11 cellular contexts compared by ENCODE assay signal in genomic region chr1:16897653-16898052, GRCh38. TPM values are rescaled to one million over a fixed set of nuclear protein-coding genes. Genes with fewer than 3 reads are reported as not detected.
A peak's percentile ranks its signal among the peaks of the same experiment; 100 is the strongest.
DNase-seq lines count a peak whose midpoint lies in the region; ATAC-seq and TF ChIP-seq lines count a peak whose summit lies in the region.
"Not testable (repeated sequence)": the region's sequence is repeated elsewhere in the genome, so short reads cannot be mapped to it uniquely, and the experiment has no call there.
"Had no signal": no experiment of that assay in that cellular context is flagged by ENCODE, and none has a peak within 500 bp of the region (broad histone marks: within the 10 kb centered on the region; RNA-seq: fewer than 3 reads in every experiment).

No MANE protein-coding gene starts in this region.

- not testable (repeated sequence) for H3K27me3 Mint-ChIP-seq in CD4-positive, alpha-beta T cell; IgD-negative memory B cell; T-helper 17 cell; dendritic cell treated with granulocyte-macrophage colony-stimulating factor and Interleukin-4, amounts not matched to agents 40 ng/mL and 50 ng/mL, for 4 days; natural killer cell (ENCODE audit: low read depth in 2 of 2); type B pancreatic cell
- H3K27me3 Mint-ChIP-seq in activated CD4-positive, alpha-beta memory T cell treated with anti-CD3 and anti-CD28 coated beads, Interleukin-2, amount 10 ng/mL, durations not matched to agents 7 days and 5 days: peaks cover 13% of the 10 kb centered on the region
- H3K27me3 Mint-ChIP-seq in activated naive CD4-positive, alpha-beta T cell treated with anti-CD3 and anti-CD28 coated beads, Interleukin-2, amount 10 ng/mL, durations not matched to agents 7 days and 5 days: peaks cover 16% of the 10 kb centered on the region

- CTCF ChIA-PET in CD4-positive, alpha-beta T cell (lab: Charles Lee); activated CD4-positive, alpha-beta memory T cell treated with anti-CD3 and anti-CD28 coated beads, Interleukin-2, amount 10 ng/mL, durations not matched to agents 7 days and 5 days (lab: Charles Lee); activated naive CD4-positive, alpha-beta T cell treated with anti-CD3 and anti-CD28 coated beads, Interleukin-2, amount 10 ng/mL, durations not matched to agents 7 days and 5 days (lab: Charles Lee): not testable (repeated sequence)

- TF ChIP-seq CTCF in CD4-positive, alpha-beta T cell (IDR thresholded peaks at IDR 0.05); natural killer cell (IDR thresholded peaks at IDR 0.05); type B pancreatic cell (conservative IDR thresholded peaks at IDR 0.05): not testable (repeated sequence)

- H3K4me3 Mint-ChIP-seq in CD4-positive, alpha-beta T cell: peak overlapping the region; percentile 86
- H3K4me3 Mint-ChIP-seq in IgD-negative memory B cell (peak overlapping the region; percentile 28 to 80 (median 50)), T-helper 17 cell (peak overlapping the region; percentile 41), natural killer cell (peak overlapping the region; percentile 72), type B pancreatic cell (peak overlapping the region; percentile 66)
- H3K4me3 Mint-ChIP-seq in activated CD4-positive, alpha-beta memory T cell treated with anti-CD3 and anti-CD28 coated beads, Interleukin-2, amount 10 ng/mL, durations not matched to agents 7 days and 5 days: peak overlapping the region; percentile 17
- H3K4me3 Mint-ChIP-seq in activated naive CD4-positive, alpha-beta T cell treated with anti-CD3 and anti-CD28 coated beads, Interleukin-2, amount 10 ng/mL, durations not matched to agents 7 days and 5 days: peak overlapping the region; percentile 53
- H3K4me3 Mint-ChIP-seq in dendritic cell treated with granulocyte-macrophage colony-stimulating factor and Interleukin-4, amounts not matched to agents 40 ng/mL and 50 ng/mL, for 4 days: not testable (repeated sequence)

- not testable (repeated sequence) for DNase-seq in CD4-positive, alpha-beta T cell; T-helper 17 cell; activated CD4-positive, alpha-beta memory T cell treated with anti-CD3 and anti-CD28 coated beads, Interleukin-2, amount 10 ng/mL, durations not matched to agents 7 days and 5 days; activated naive CD4-positive, alpha-beta T cell treated with anti-CD3 and anti-CD28 coated beads, Interleukin-2, amount 10 ng/mL, durations not matched to agents 7 days and 5 days; natural killer cell; type B pancreatic cell (ENCODE audit: extremely low spot score, unreplicated experiment)

- not testable (repeated sequence) for ATAC-seq in CD4-positive, alpha-beta T cell (ENCODE audit: poor library complexity); T-helper 17 cell; natural killer cell

- not testable (repeated sequence) for H3K9me3 ChIP-seq in CD4-positive, alpha-beta T cell (ENCODE audit: control insufficient read depth, low read length); T-helper 17 cell (ENCODE audit: control insufficient read depth, low read length, poor library complexity, severe bottlenecking)

- intact Hi-C loops in CD4-positive, alpha-beta T cell (cut with DNase I, micrococcal nuclease); dendritic cell treated with granulocyte-macrophage colony-stimulating factor and Interleukin-4, amounts not matched to agents 40 ng/mL and 50 ng/mL, for 4 days (cut with micrococcal nuclease): not testable (repeated sequence)
- intact Hi-C loops in natural killer cell (cut with micrococcal nuclease): loop anchor here (5.0 to 10.0 kb wide), 2 partner anchors 253 to 530 kb away; partner anchors contain the start of gene SZRD1

- H3K27me3 ChIP-seq in CD4-positive, alpha-beta T cell (ENCODE audit: control insufficient read depth, insufficient read depth, low read length): not testable (repeated sequence)

- H3K4me1 Mint-ChIP-seq in CD4-positive, alpha-beta T cell (ENCODE audit: low read depth): peaks cover 52% of the 10 kb centered on the region
- peaks cover 17 to 30% (median 29%) of the 10 kb centered on the region in 3 donors for H3K4me1 Mint-ChIP-seq in IgD-negative memory B cell
- H3K4me1 Mint-ChIP-seq in T-helper 17 cell: peaks cover 35% of the 10 kb centered on the region
- H3K4me1 Mint-ChIP-seq in activated CD4-positive, alpha-beta memory T cell treated with anti-CD3 and anti-CD28 coated beads, Interleukin-2, amount 10 ng/mL, durations not matched to agents 7 days and 5 days: peaks cover 37% of the 10 kb centered on the region
- peaks cover 52% of the 10 kb centered on the region for H3K4me1 Mint-ChIP-seq in activated naive CD4-positive, alpha-beta T cell treated with anti-CD3 and anti-CD28 coated beads, Interleukin-2, amount 10 ng/mL, durations not matched to agents 7 days and 5 days
- H3K4me1 Mint-ChIP-seq in dendritic cell treated with granulocyte-macrophage colony-stimulating factor and Interleukin-4, amounts not matched to agents 40 ng/mL and 50 ng/mL, for 4 days (ENCODE audit: low read depth): peaks cover 28% of the 10 kb centered on the region
- H3K4me1 Mint-ChIP-seq in natural killer cell: peaks cover 40 to 45% of the 10 kb centered on the region in 2 donors
- H3K4me1 Mint-ChIP-seq in type B pancreatic cell (ENCODE audit: unreplicated experiment): peaks cover 23% of the 10 kb centered on the region

- peak overlapping the region; percentile 99 for H3K27ac Mint-ChIP-seq in CD4-positive, alpha-beta T cell
- H3K27ac Mint-ChIP-seq in IgD-negative memory B cell (peak overlapping the region; percentile 73 to 99 (median 97)), T-helper 17 cell (peak overlapping the region; percentile 98), natural killer cell (peak overlapping the region; percentile 99), type B pancreatic cell (peak overlapping the region; percentile 52)
- not testable (repeated sequence) for H3K27ac Mint-ChIP-seq in activated CD4-positive, alpha-beta memory T cell treated with anti-CD3 and anti-CD28 coated beads, Interleukin-2, amount 10 ng/mL, durations not matched to agents 7 days and 5 days
- H3K27ac Mint-ChIP-seq in activated naive CD4-positive, alpha-beta T cell treated with anti-CD3 and anti-CD28 coated beads, Interleukin-2, amount 10 ng/mL, durations not matched to agents 7 days and 5 days: peak overlapping the region; percentile 91
- peak overlapping the region; percentile 37 for H3K27ac Mint-ChIP-seq in dendritic cell treated with granulocyte-macrophage colony-stimulating factor and Interleukin-4, amounts not matched to agents 40 ng/mL and 50 ng/mL, for 4 days

- H3K9me3 Mint-ChIP-seq in CD4-positive, alpha-beta T cell; IgD-negative memory B cell; activated CD4-positive, alpha-beta memory T cell treated with anti-CD3 and anti-CD28 coated beads, Interleukin-2, amount 10 ng/mL, durations not matched to agents 7 days and 5 days; activated naive CD4-positive, alpha-beta T cell treated with anti-CD3 and anti-CD28 coated beads, Interleukin-2, amount 10 ng/mL, durations not matched to agents 7 days and 5 days; dendritic cell treated with granulocyte-macrophage colony-stimulating factor and Interleukin-4, amounts not matched to agents 40 ng/mL and 50 ng/mL, for 4 days; natural killer cell; type B pancreatic cell: not testable (repeated sequence)

- not testable (repeated sequence) for H3K27ac ChIP-seq in CD4-positive, alpha-beta T cell (ENCODE audit: low read depth, low read length)

- H3K36me3 Mint-ChIP-seq in CD4-positive, alpha-beta T cell (ENCODE audit: low read depth); IgD-negative memory B cell; T-helper 17 cell (ENCODE audit: low read depth); activated CD4-positive, alpha-beta memory T cell treated with anti-CD3 and anti-CD28 coated beads, Interleukin-2, amount 10 ng/mL, durations not matched to agents 7 days and 5 days (ENCODE audit: low read depth); activated naive CD4-positive, alpha-beta T cell treated with anti-CD3 and anti-CD28 coated beads, Interleukin-2, amount 10 ng/mL, durations not matched to agents 7 days and 5 days; dendritic cell treated with granulocyte-macrophage colony-stimulating factor and Interleukin-4, amounts not matched to agents 40 ng/mL and 50 ng/mL, for 4 days (ENCODE audit: low read depth); natural killer cell; type B pancreatic cell: not testable (repeated sequence)

- POLR2A ChIA-PET in CD4-positive, alpha-beta T cell (lab: Charles Lee): not testable (repeated sequence)
- POLR2A ChIA-PET in activated CD4-positive, alpha-beta memory T cell treated with anti-CD3 and anti-CD28 coated beads, Interleukin-2, amount 10 ng/mL, durations not matched to agents 7 days and 5 days (lab: Charles Lee): interaction anchor here (2.6 kb wide), 1 partner anchor 8 kb away, joined by 63 read pairs; no protein-coding TSS in a partner anchor

RNA-seq across cellular contexts. Expression of gene RNU1-2, which starts 1.9 kb away (rescaled TPM):
- total RNA-seq in CD4-positive, alpha-beta T cell: 1,000 to 10,000 TPM; 4,982 to 5,937 TPM
- not detected for polyA plus RNA-seq in IgD-negative memory B cell
- 1,000 to 10,000 TPM; 3,182 to 3,922 TPM for total RNA-seq in T-helper 17 cell
- 1,000 to 10,000 TPM; 1,570 to 1,691 TPM for total RNA-seq in activated CD4-positive, alpha-beta memory T cell treated with anti-CD3 and anti-CD28 coated beads, Interleukin-2, amount 10 ng/mL, durations not matched to agents 7 days and 5 days
- 1,000 to 10,000 TPM; 2,937 to 3,261 (median 3,038) TPM for total RNA-seq in natural killer cell
- total RNA-seq in type B pancreatic cell (ENCODE audit: low replicate concordance): 2,993 and 3,564 TPM in 2 replicates
- polyA plus RNA-seq: AG04450, esophagus, psoas muscle had no signal

RNA-seq across cellular contexts. Expression of gene CROCC, which starts 24.1 kb away (rescaled TPM):
- total RNA-seq in CD4-positive, alpha-beta T cell: 10 to 100 TPM; 47.4 to 49.7 TPM
- 3.9 TPM for polyA plus RNA-seq in IgD-negative memory B cell
- total RNA-seq in T-helper 17 cell (10 to 100 TPM; 52.4 to 55.9 TPM), natural killer cell (10 to 100 TPM; 51.7 to 62.9 (median 59.1) TPM), type B pancreatic cell (ENCODE audit: low replicate concordance) (23.5 and 40.1 TPM in 2 replicates)
- 10 to 100 TPM; 18.3 to 18.8 TPM for total RNA-seq in activated CD4-positive, alpha-beta memory T cell treated with anti-CD3 and anti-CD28 coated beads, Interleukin-2, amount 10 ng/mL, durations not matched to agents 7 days and 5 days
